Comparison of ENCODE assay signal across 19 cellular contexts in the genomic region with DNA sequence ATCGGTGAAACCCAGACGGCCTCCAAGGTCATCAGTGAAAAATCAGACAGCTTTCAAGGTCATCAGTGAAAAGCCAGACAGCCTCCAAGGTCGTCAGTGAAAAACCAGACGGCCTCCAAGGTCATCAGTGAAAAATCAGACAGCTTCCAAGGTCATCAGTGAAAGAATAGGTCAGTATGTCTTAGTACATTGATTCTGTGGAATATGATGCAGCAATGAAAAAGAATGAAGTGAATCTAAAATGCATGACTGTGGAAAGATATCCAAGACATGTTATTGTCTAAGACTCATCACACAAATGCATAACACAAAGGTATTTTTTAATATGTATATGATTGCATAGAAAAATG.
"Had no signal": no experiment of that assay in that cellular context is flagged by ENCODE, and none has a peak within 500 bp of the region (broad histone marks: within the 10 kb centered on the region; RNA-seq: fewer than 3 reads in every experiment).

No MANE protein-coding gene starts in this region.

- H3K9me3 ChIP-seq: adrenal gland, esophagus squamous epithelium, ovary had no signal

- H3K9me3 Mint-ChIP-seq: activated B cell treated with CpG ODN at 0.5 μM for 24 hours; activated CD8-positive, alpha-beta T cell treated with anti-CD3 and anti-CD28 coated beads for 36 hours; activated T-cell treated with anti-CD3 and anti-CD28 coated beads, Interleukin-2, amount 50 U/mL, for 4 hours; mesothelial cell of epicardium; neural crest cell; type B pancreatic cell had no signal

- H3K36me3 ChIP-seq: adrenal gland, cardiac muscle cell, ovary had no signal

- H3K4me3 Mint-ChIP-seq: activated B cell treated with CpG ODN at 0.5 μM for 24 hours; activated CD8-positive, alpha-beta T cell treated with anti-CD3 and anti-CD28 coated beads for 36 hours; activated T-cell treated with anti-CD3 and anti-CD28 coated beads, Interleukin-2, amount 50 U/mL, for 4 hours; mesothelial cell of epicardium; neural crest cell; T-helper 17 cell; type B pancreatic cell had no signal

- DNase-seq: activated B cell treated with CpG ODN at 0.5 μM for 24 hours; activated CD4-positive, alpha-beta T cell treated with anti-CD3 and anti-CD28 coated beads for 48 hours; activated CD8-positive, alpha-beta T cell treated with anti-CD3 and anti-CD28 coated beads for 36 hours; activated effector memory CD4-positive, alpha-beta T cell treated with Interleukin-2 at 50 U/mL for 16 hours; activated naive CD4-positive, alpha-beta T cell treated with anti-CD3 and anti-CD28 coated beads, Interleukin-2, amount 50 U/mL, for 16 hours; activated T-cell treated with anti-CD3 and anti-CD28 coated beads, Interleukin-2, amount 50 U/mL, for 4 hours; adrenal gland; esophagus squamous epithelium; glutamatergic neuron; kidney glomerular epithelial cell; ovary; stimulated activated CD4-positive, alpha-beta T cell treated with anti-CD3 and anti-CD28 coated beads, Interleukin-2, amount 100 ng/mL, for 48 hours; stimulated activated naive CD4-positive, alpha-beta T cell; T-helper 17 cell had no signal

- H3K4me3 ChIP-seq: adrenal gland, cardiac muscle cell, esophagus squamous epithelium, ovary had no signal

- H3K27ac ChIP-seq: cardiac muscle cell, ovary had no signal

- ATAC-seq: activated CD8-positive, alpha-beta T cell treated with anti-CD3 and anti-CD28 coated beads for 36 hours; activated T-cell treated with anti-CD3 and anti-CD28 coated beads, Interleukin-2, amount 50 U/mL, for 4 hours; T-helper 17 cell had no signal

- H3K27ac Mint-ChIP-seq: activated B cell treated with CpG ODN at 0.5 μM for 24 hours; activated CD8-positive, alpha-beta T cell treated with anti-CD3 and anti-CD28 coated beads for 36 hours; type B pancreatic cell had no signal

- H3K27me3 Mint-ChIP-seq: activated B cell treated with CpG ODN at 0.5 μM for 24 hours; activated CD8-positive, alpha-beta T cell treated with anti-CD3 and anti-CD28 coated beads for 36 hours; T-helper 17 cell; type B pancreatic cell had no signal

- FAIRE-seq: TTC549 had no signal

- H3K27me3 ChIP-seq: adrenal gland, cardiac muscle cell, esophagus squamous epithelium, ovary had no signal
